In genomic region chr1:19739628-19740027, GRCh38 we compare ENCODE assay signal across 22 cellular contexts.
"Had no signal": no experiment of that assay in that cellular context is flagged by ENCODE, and none has a peak within 500 bp of the region (broad histone marks: within the 10 kb centered on the region; RNA-seq: fewer than 3 reads in every experiment).

No MANE protein-coding gene starts in this region.

- H3K4me3 ChIP-seq: body of pancreas, esophagus muscularis mucosa, gastrocnemius medialis, pancreas, psoas muscle, right atrium auricular region, thyroid gland had no signal

- H3K4me1 Mint-ChIP-seq: activated naive CD4-positive, alpha-beta T cell treated with anti-CD3 and anti-CD28 coated beads, Interleukin-2, amount 50 U/mL, for 24 hours had no signal

- H3K27ac Mint-ChIP-seq: activated naive CD4-positive, alpha-beta T cell treated with anti-CD3 and anti-CD28 coated beads, Interleukin-2, amount 50 U/mL, for 24 hours; dendritic cell treated with granulocyte-macrophage colony-stimulating factor and Interleukin-4, amounts not matched to agents 40 ng/mL and 50 ng/mL, for 4 days; nephron; stimulated activated naive CD8-positive, alpha-beta T cell treated with anti-CD3 and anti-CD28 coated beads, Interleukin-15, Interleukin-2, amounts not matched to agents 100 ng/mL and 50 ng/mL, for 24 hours had no signal

- H3K27ac ChIP-seq: body of pancreas, gastrocnemius medialis, pancreas, psoas muscle, right atrium auricular region, thyroid gland had no signal

- H3K9me3 Mint-ChIP-seq: activated naive CD4-positive, alpha-beta T cell treated with anti-CD3 and anti-CD28 coated beads, Interleukin-2, amount 50 U/mL, for 24 hours; dendritic cell treated with granulocyte-macrophage colony-stimulating factor and Interleukin-4, amounts not matched to agents 40 ng/mL and 50 ng/mL, for 4 days; nephron; stimulated activated naive CD8-positive, alpha-beta T cell treated with anti-CD3 and anti-CD28 coated beads, Interleukin-15, Interleukin-2, amounts not matched to agents 100 ng/mL and 50 ng/mL, for 24 hours had no signal

- DNase-seq: activated CD4-positive, alpha-beta T cell treated with anti-CD3 and anti-CD28 coated beads for 1 hour; activated gamma-delta T cell treated with Interleukin-2 at 50 U/mL for 16 hours; activated T-cell treated with anti-CD3 and anti-CD28 coated beads, Interleukin-2, amount 50 U/mL, for 1 hour; anterior cingulate cortex; body of pancreas; effector CD8-positive, alpha-beta T cell; gastrocnemius medialis; hypothalamus; left ventricle myocardium superior; midbrain; psoas muscle; stimulated activated CD4-positive, alpha-beta T cell treated with anti-CD3 and anti-CD28 coated beads, Interleukin-12 subunit alpha, Interleukin-12 subunit beta, amount 100 ng/mL, for 4 hours; substantia nigra; T-helper 9 cell; thyroid gland had no signal

- H3K4me3 Mint-ChIP-seq: activated naive CD4-positive, alpha-beta T cell treated with anti-CD3 and anti-CD28 coated beads, Interleukin-2, amount 50 U/mL, for 24 hours; dendritic cell treated with granulocyte-macrophage colony-stimulating factor and Interleukin-4, amounts not matched to agents 40 ng/mL and 50 ng/mL, for 4 days; nephron; stimulated activated naive CD8-positive, alpha-beta T cell treated with anti-CD3 and anti-CD28 coated beads, Interleukin-15, Interleukin-2, amounts not matched to agents 100 ng/mL and 50 ng/mL, for 24 hours had no signal

- ATAC-seq: body of pancreas, gastrocnemius medialis, left ventricle myocardium superior, pancreas, psoas muscle had no signal

- H3K9me3 ChIP-seq: body of pancreas, gastrocnemius medialis, pancreas, psoas muscle, thyroid gland had no signal

- H3K4me1 ChIP-seq: pancreas had no signal

- H3K27me3 ChIP-seq: body of pancreas, esophagus muscularis mucosa, gastrocnemius medialis, pancreas, right atrium auricular region, thyroid gland had no signal

- H3K36me3 ChIP-seq: gastrocnemius medialis, right atrium auricular region had no signal

- H3K27me3 Mint-ChIP-seq: activated naive CD4-positive, alpha-beta T cell treated with anti-CD3 and anti-CD28 coated beads, Interleukin-2, amount 50 U/mL, for 24 hours; dendritic cell treated with granulocyte-macrophage colony-stimulating factor and Interleukin-4, amounts not matched to agents 40 ng/mL and 50 ng/mL, for 4 days; stimulated activated naive CD8-positive, alpha-beta T cell treated with anti-CD3 and anti-CD28 coated beads, Interleukin-15, Interleukin-2, amounts not matched to agents 100 ng/mL and 50 ng/mL, for 24 hours had no signal
